2 cellular contexts compared by ENCODE assay signal in the genomic region with DNA sequence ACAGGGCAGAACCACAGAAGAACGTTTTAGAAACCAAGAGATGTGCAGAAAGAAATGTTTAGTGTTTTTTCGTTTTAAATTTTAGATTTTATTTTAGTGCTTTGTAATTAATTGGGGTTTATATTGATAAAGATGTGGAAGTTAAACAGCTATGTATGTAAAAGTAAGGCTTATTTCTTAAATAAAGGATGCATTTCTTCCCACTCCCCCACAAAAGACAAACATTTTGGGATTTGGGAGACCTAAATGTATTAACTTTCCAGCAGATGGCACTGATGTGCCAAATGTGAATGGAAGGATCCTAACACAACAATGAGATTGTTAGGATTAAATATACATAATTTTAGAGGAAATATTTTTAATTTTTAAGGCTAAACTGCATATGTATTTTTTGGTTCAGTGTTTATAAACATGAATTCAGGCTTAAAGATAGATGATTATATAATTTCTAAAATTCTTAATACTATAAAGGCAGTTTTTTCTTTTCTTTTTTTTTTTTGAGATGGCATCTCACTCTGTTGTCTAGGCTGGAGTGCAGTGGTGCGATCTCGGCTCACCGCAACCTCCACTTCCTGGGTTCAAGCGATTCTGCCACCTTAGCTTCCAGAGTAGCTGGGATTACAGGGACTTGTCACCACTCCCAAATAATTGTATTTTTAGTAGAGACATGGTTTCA.
TF ChIP-seq lines count a peak whose summit lies in the region.

No MANE protein-coding gene starts in this region.

TF ChIP-seq in endothelial cell of umbilical vein, 7 proteins besides CTCF, POLR2A, EP300 and RAD21:
- TF ChIP-seq GATA2 (IDR thresholded peaks at IDR 0.05; ENCODE audit: insufficient read depth, insufficient read length, low read depth, low read length) (no peak), JUN (IDR thresholded peaks at IDR 0.05; ENCODE audit: borderline replicate concordance, insufficient read depth, insufficient read length, low read depth) (no peak), FOS (IDR thresholded peaks at IDR 0.05; ENCODE audit: borderline replicate concordance, insufficient read depth, low read length) (no peak), MYC (IDR thresholded peaks at IDR 0.05; ENCODE audit: low read depth, low read length) (no peak), EZH2 (IDR thresholded peaks at IDR 0.05; ENCODE audit: borderline replicate concordance, low read depth, low read length, severe bottlenecking) (no peak), POLR2AphosphoS5 (IDR thresholded peaks at IDR 0.05; ENCODE audit: insufficient read depth, low read depth, low read length) (no peak)
- TF ChIP-seq, protein P1, sequence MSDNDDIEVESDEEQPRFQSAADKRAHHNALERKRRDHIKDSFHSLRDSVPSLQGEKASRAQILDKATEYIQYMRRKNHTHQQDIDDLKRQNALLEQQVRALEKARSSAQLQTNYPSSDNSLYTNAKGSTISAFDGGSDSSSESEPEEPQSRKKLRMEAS (IDR thresholded peaks at IDR 0.05; ENCODE audit: insufficient read depth, insufficient read length), result no peak

TF ChIP-seq in WTC11, 78 proteins besides CTCF, POLR2A, EP300 and RAD21:
- TF ChIP-seq CREM (CRISPR knock-in tag; IDR thresholded peaks at IDR 0.05) (no peak), ETV6 (CRISPR knock-in tag; IDR thresholded peaks at IDR 0.05) (no peak), HMGA2 (CRISPR knock-in tag; IDR thresholded peaks at IDR 0.05) (no peak), FOXP1 (CRISPR knock-in tag; IDR thresholded peaks at IDR 0.05; ENCODE audit: borderline replicate concordance) (no peak), GTF2I (CRISPR knock-in tag; conservative IDR thresholded peaks at IDR 0.05) (no peak), GABPB1 (CRISPR knock-in tag; IDR thresholded peaks at IDR 0.05) (no peak), ZNF121 (CRISPR knock-in tag; IDR thresholded peaks at IDR 0.05) (no peak), SP1 (CRISPR knock-in tag; conservative IDR thresholded peaks at IDR 0.05) (no peak), NR2C2 (CRISPR knock-in tag; IDR thresholded peaks at IDR 0.05) (no peak), SMAD3 (CRISPR knock-in tag; IDR thresholded peaks at IDR 0.05; ENCODE audit: borderline replicate concordance) (no peak), SMAD4 (CRISPR knock-in tag; IDR thresholded peaks at IDR 0.05) (no peak), RORB (CRISPR knock-in tag; IDR thresholded peaks at IDR 0.05) (no peak), OVOL2 (CRISPR knock-in tag; IDR thresholded peaks at IDR 0.05; ENCODE audit: borderline replicate concordance) (no peak), ZNF232 (CRISPR knock-in tag; IDR thresholded peaks at IDR 0.05) (no peak)
- TF ChIP-seq, protein P2, sequence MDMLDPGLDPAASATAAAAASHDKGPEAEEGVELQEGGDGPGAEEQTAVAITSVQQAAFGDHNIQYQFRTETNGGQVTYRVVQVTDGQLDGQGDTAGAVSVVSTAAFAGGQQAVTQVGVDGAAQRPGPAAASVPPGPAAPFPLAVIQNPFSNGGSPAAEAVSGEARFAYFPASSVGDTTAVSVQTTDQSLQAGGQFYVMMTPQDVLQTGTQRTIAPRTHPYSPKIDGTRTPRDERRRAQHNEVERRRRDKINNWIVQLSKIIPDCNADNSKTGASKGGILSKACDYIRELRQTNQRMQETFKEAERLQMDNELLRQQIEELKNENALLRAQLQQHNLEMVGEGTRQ (CRISPR knock-in tag; IDR thresholded peaks at IDR 0.05), result no peak
- TF ChIP-seq, protein P3, sequence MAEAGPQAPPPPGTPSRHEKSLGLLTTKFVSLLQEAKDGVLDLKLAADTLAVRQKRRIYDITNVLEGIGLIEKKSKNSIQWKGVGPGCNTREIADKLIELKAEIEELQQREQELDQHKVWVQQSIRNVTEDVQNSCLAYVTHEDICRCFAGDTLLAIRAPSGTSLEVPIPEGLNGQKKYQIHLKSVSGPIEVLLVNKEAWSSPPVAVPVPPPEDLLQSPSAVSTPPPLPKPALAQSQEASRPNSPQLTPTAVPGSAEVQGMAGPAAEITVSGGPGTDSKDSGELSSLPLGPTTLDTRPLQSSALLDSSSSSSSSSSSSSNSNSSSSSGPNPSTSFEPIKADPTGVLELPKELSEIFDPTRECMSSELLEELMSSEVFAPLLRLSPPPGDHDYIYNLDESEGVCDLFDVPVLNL (CRISPR knock-in tag; IDR thresholded peaks at IDR 0.05; ENCODE audit: borderline replicate concordance, low read depth), result no peak
- TF ChIP-seq, protein P4, sequence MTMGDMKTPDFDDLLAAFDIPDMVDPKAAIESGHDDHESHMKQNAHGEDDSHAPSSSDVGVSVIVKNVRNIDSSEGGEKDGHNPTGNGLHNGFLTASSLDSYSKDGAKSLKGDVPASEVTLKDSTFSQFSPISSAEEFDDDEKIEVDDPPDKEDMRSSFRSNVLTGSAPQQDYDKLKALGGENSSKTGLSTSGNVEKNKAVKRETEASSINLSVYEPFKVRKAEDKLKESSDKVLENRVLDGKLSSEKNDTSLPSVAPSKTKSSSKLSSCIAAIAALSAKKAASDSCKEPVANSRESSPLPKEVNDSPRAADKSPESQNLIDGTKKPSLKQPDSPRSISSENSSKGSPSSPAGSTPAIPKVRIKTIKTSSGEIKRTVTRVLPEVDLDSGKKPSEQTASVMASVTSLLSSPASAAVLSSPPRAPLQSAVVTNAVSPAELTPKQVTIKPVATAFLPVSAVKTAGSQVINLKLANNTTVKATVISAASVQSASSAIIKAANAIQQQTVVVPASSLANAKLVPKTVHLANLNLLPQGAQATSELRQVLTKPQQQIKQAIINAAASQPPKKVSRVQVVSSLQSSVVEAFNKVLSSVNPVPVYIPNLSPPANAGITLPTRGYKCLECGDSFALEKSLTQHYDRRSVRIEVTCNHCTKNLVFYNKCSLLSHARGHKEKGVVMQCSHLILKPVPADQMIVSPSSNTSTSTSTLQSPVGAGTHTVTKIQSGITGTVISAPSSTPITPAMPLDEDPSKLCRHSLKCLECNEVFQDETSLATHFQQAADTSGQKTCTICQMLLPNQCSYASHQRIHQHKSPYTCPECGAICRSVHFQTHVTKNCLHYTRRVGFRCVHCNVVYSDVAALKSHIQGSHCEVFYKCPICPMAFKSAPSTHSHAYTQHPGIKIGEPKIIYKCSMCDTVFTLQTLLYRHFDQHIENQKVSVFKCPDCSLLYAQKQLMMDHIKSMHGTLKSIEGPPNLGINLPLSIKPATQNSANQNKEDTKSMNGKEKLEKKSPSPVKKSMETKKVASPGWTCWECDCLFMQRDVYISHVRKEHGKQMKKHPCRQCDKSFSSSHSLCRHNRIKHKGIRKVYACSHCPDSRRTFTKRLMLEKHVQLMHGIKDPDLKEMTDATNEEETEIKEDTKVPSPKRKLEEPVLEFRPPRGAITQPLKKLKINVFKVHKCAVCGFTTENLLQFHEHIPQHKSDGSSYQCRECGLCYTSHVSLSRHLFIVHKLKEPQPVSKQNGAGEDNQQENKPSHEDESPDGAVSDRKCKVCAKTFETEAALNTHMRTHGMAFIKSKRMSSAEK (CRISPR knock-in tag; IDR thresholded peaks at IDR 0.05; ENCODE audit: borderline replicate concordance), result no peak
- TF ChIP-seq, protein P5, sequence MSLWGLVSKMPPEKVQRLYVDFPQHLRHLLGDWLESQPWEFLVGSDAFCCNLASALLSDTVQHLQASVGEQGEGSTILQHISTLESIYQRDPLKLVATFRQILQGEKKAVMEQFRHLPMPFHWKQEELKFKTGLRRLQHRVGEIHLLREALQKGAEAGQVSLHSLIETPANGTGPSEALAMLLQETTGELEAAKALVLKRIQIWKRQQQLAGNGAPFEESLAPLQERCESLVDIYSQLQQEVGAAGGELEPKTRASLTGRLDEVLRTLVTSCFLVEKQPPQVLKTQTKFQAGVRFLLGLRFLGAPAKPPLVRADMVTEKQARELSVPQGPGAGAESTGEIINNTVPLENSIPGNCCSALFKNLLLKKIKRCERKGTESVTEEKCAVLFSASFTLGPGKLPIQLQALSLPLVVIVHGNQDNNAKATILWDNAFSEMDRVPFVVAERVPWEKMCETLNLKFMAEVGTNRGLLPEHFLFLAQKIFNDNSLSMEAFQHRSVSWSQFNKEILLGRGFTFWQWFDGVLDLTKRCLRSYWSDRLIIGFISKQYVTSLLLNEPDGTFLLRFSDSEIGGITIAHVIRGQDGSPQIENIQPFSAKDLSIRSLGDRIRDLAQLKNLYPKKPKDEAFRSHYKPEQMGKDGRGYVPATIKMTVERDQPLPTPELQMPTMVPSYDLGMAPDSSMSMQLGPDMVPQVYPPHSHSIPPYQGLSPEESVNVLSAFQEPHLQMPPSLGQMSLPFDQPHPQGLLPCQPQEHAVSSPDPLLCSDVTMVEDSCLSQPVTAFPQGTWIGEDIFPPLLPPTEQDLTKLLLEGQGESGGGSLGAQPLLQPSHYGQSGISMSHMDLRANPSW (CRISPR knock-in tag; conservative IDR thresholded peaks at IDR 0.05; ENCODE audit: low read depth), result no peak
- TF ChIP-seq, protein P6, sequence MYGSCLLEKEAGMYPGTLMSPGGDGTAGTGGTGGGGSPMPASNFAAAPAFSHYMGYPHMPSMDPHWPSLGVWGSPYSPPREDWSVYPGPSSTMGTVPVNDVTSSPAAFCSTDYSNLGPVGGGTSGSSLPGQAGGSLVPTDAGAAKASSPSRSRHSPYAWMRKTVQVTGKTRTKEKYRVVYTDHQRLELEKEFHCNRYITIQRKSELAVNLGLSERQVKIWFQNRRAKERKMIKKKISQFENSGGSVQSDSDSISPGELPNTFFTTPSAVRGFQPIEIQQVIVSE (CRISPR knock-in tag; IDR thresholded peaks at IDR 0.05; ENCODE audit: borderline replicate concordance), result no peak
